Comparison of ENCODE assay signal across 8 cellular contexts in the genomic region with DNA sequence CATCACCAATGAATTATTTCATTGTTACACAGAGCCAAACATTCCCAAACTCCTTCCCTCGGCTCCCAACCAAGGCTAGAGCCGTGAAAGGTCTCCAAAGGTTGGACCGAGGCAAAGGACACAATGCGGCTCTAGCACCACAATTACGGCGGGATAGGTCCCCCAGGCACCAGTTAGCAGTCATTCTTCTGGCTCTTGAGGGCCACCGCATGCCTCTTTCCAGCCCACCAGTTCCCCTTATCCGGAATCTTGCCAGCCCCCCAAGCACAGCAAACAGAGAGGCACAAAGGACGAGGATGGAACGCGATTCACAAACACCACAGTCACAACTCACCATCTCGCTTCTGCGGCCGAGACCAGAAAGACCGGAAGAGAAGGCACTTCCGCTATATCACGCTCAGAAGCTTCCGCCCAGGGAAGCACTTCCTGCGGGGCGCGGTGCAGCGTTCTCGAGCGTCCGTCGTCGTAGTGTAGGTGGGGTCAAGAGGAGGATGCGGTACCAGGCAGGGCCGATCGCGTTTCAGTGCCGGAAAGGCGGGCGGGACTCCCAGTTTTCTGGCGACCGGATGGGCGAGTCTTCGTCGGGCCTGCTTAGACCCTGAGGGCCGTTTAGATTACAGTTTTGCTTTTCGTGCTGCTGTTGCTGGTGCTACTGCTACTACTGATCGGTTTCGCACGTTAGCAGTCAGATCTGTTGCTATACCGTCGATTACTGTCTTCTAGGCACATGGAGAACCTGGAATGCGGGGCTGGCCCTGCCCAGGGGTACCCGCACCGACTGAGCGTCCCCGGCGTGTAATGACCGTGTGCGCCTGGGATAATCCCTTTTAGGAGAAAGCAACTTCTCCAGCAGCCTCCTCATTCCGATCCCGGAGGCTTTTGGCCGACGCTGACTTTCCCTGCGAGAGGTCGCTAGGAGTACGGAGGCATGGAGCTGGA. TPM values are rescaled to one million over a fixed set of nuclear protein-coding genes. Genes with fewer than 3 reads are reported as not detected.
DNase-seq lines count a peak whose midpoint lies in the region; ATAC-seq and TF ChIP-seq lines count a peak whose summit lies in the region.

Gene RPL37, minus strand, starts transcription at position 374 of the 939 bp plus-strand sequence. Its CDS starts 37 bp downstream, at position 337.

- H3K27ac Mint-ChIP-seq in chondrocyte (ENCODE audit: unreplicated experiment) = peak within 1 kb of the TSS; percentile 98

- H3K4me3 Mint-ChIP-seq in chondrocyte (ENCODE audit: unreplicated experiment) = peak within 1 kb of the TSS; percentile 97

- no peaks in the 10 kb centered on the region for H3K27me3 ChIP-seq in kidney epithelial cell (ENCODE audit: control insufficient read depth, insufficient read depth, low read length)

- peaks cover 4% of the 10 kb centered on the region for H3K27me3 Mint-ChIP-seq in chondrocyte (ENCODE audit: low read depth)

- peaks cover 1% of the 10 kb centered on the region for H3K36me3 ChIP-seq in kidney epithelial cell (ENCODE audit: control insufficient read depth, insufficient read depth, low read length)

- H3K4me3 ChIP-seq in kidney epithelial cell (ENCODE audit: low read depth, low read length) = peak within 1 kb of the TSS; percentile 79

- TF ChIP-seq CTCF in chondrocyte (IDR thresholded peaks at IDR 0.05) = no peak
- no peak for TF ChIP-seq CTCF in kidney epithelial cell (IDR thresholded peaks at IDR 0.05; ENCODE audit: insufficient read depth, low read length, poor library complexity, severe bottlenecking)

- peak; percentile 97 for ATAC-seq in HG03439 (IDR thresholded peaks at IDR 0.05; ENCODE audit: unreplicated experiment)

- H3K9me3 Mint-ChIP-seq in chondrocyte (ENCODE audit: low read depth) = no peaks in the 10 kb centered on the region

- H3K4me1 Mint-ChIP-seq in chondrocyte (ENCODE audit: low read depth) = peaks cover 42% of the 10 kb centered on the region

- peak; percentile 99 for TF ChIP-seq POLR2A in GM19193 (IDR thresholded peaks at IDR 0.05; ENCODE audit: extremely low read depth, insufficient read depth, insufficient read length)

- H3K36me3 Mint-ChIP-seq in chondrocyte (ENCODE audit: low read depth) = peaks cover 38% of the 10 kb centered on the region

- DNase-seq in AML-193 (lab: John Stamatoyannopoulos, UW) = peak; percentile 89 to 94
- DNase-seq in NCI-H510A treated with DMSO at 0.1 percent for 48 hours (lab: John Stamatoyannopoulos, UW) = peak; percentile 96
- peak; percentile 80 to 85 for DNase-seq in activated CD4-positive, alpha-beta T cell treated with anti-CD3 and anti-CD28 coated beads for 24 hours (ENCODE audit: low read depth in 2 of 2)
- DNase-seq in chondrocyte (ENCODE audit: low spot score) = peak; percentile 98
- peak; percentile 80 for DNase-seq in kidney epithelial cell (ENCODE audit: low read depth)
- DNase-seq in stimulated activated CD4-positive, alpha-beta T cell treated with anti-CD3 and anti-CD28 coated beads, Interleukin-15, amount 100 ng/mL, for 48 hours (ENCODE audit: low read depth in 2 of 2) = peak; percentile 90

RNA-seq across cellular contexts. Expression of gene RPL37, which starts in this region (rescaled TPM):
- total RNA-seq in chondrocyte (714 to 807 TPM (median 721 TPM) in 3 replicates), kidney epithelial cell (171 and 219 TPM in 2 replicates)

Comparison
In these comparisons a context has a peak if more than half of its experiments do, and no peak if none do; other contexts are left out.
1. Peak in every context shown above with its lines: DNase-seq, ATAC-seq and H3K4me3 ChIP-seq.